ENCODE assay signal across 8 cellular contexts in the genomic region with DNA sequence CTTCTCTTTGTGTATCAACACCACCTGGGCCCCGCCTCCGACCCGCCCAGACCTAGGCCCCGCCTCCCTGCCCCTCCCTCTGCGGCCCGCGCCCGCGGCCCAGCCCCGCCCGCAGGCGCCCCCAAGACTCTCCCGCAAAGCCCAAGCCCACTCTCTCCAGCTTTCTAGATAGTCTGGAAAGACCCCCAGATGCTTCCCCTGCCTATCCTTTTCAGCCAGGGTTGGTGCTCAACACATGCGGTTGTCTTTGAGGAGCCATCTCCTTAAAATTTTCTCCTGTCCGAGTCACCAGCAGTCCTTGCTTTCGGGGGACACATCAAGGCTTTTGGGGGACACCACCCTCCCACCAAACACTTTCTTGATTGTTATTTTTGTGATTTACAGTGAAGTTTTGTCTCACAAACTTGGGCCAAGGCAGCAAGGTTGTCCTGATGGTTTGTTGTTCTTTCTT. TPM values are rescaled to one million over a fixed set of nuclear protein-coding genes. Genes with fewer than 3 reads are reported as not detected.
DNase-seq lines count a peak whose midpoint lies in the region; ATAC-seq and TF ChIP-seq lines count a peak whose summit lies in the region.

No MANE protein-coding gene starts in this region.

- no peak for ATAC-seq in CD4-positive, alpha-beta T cell (ENCODE audit: poor library complexity)
- no peak for ATAC-seq in naive thymus-derived CD8-positive, alpha-beta T cell
- no peak for ATAC-seq in HG02623 (IDR thresholded peaks at IDR 0.05; ENCODE audit: unreplicated experiment)
- no peak for ATAC-seq in GM21360 (IDR thresholded peaks at IDR 0.05; ENCODE audit: unreplicated experiment)
- ATAC-seq in GM18870 (IDR thresholded peaks at IDR 0.05; ENCODE audit: unreplicated experiment), result no peak

- H3K27ac ChIP-seq in CD4-positive, alpha-beta T cell (ENCODE audit: low read depth, low read length), result peak overlapping the region; percentile 94
- H3K27ac ChIP-seq in cingulate gyrus (ENCODE audit: low read depth, low read length), result peak overlapping the region; percentile 99

- peak in 1 of 10 experiments; percentile 6 for DNase-seq in CD4-positive, alpha-beta T cell
- DNase-seq in naive thymus-derived CD8-positive, alpha-beta T cell, result no peak
- DNase-seq in NCI-H1048 (lab: John Stamatoyannopoulos, UW), result no peak

- peaks cover 43% of the 10 kb centered on the region for H4K20me1 ChIP-seq in Loucy (ENCODE audit: insufficient read depth, low read length, poor library complexity, severe bottlenecking)

- H3K27me3 ChIP-seq in CD4-positive, alpha-beta T cell (ENCODE audit: control insufficient read depth, insufficient read depth, low read length), result no peaks in the 10 kb centered on the region
- H3K27me3 ChIP-seq in Loucy (ENCODE audit: insufficient read depth, low read length, poor library complexity, severe bottlenecking), result peaks cover 10% of the 10 kb centered on the region

- peaks cover 33% of the 10 kb centered on the region for H3K36me3 ChIP-seq in Loucy (ENCODE audit: insufficient read depth, low read length)

- POLR2A ChIA-PET in CD4-positive, alpha-beta T cell (lab: Charles Lee), result interaction anchor here (0.6 to 4.2 kb wide), 17 partner anchors 11 to 644 kb away, joined by 3 to 76 read pairs (median 4); partner anchors contain the start of gene SLC38A1
- POLR2A ChIA-PET in naive thymus-derived CD8-positive, alpha-beta T cell (lab: Charles Lee), result interaction anchor here (0.7 to 3.6 kb wide), 10 partner anchors 10 to 158 kb away, joined by 3 to 57 read pairs (median 4); partner anchors contain the start of gene SLC38A1

- H3K4me1 Mint-ChIP-seq in CD4-positive, alpha-beta T cell (ENCODE audit: low read depth), result peaks cover 62% of the 10 kb centered on the region
- H3K4me1 Mint-ChIP-seq in naive thymus-derived CD8-positive, alpha-beta T cell, result peaks cover 17 to 57% (median 46%) of the 10 kb centered on the region in 4 donors

- H2AFZ ChIP-seq in Loucy (ENCODE audit: low read length), result peak overlapping the region; percentile 56

- peak overlapping the region; percentile 99 for H3K27ac Mint-ChIP-seq in CD4-positive, alpha-beta T cell
- peak overlapping the region; percentile 85 to 100 (median 99) for H3K27ac Mint-ChIP-seq in naive thymus-derived CD8-positive, alpha-beta T cell

- no peaks in the 10 kb centered on the region for H3K9me3 ChIP-seq in CD4-positive, alpha-beta T cell (ENCODE audit: control insufficient read depth, low read length)
- H3K9me3 ChIP-seq in Loucy (ENCODE audit: insufficient read depth, low read depth, low read length), result no peaks in the 10 kb centered on the region

- H3K4me3 Mint-ChIP-seq in CD4-positive, alpha-beta T cell, result peak overlapping the region; percentile 98
- peak overlapping the region; percentile 86 to 99 (median 98) for H3K4me3 Mint-ChIP-seq in naive thymus-derived CD8-positive, alpha-beta T cell

- CTCF ChIA-PET in CD4-positive, alpha-beta T cell (lab: Charles Lee), result no interaction called here

- intact Hi-C loops in CD4-positive, alpha-beta T cell (cut with DNase I, micrococcal nuclease), result loop anchor here (1.0 to 10.0 kb wide), 11 partner anchors 9 to 1982 kb away; partner anchors contain the start of genes ARID2 (in 2 of the 2), SCAF11 (in 1 of the 2), SLC38A1 (in 1 of the 2) and ZNF641 (in 1 of the 2)

- H3K9ac ChIP-seq in Loucy (ENCODE audit: low read depth, low read length, poor library complexity, severe bottlenecking), result peak overlapping the region; percentile 97

- H3K9me2 ChIP-seq in Loucy (replicated peaks; ENCODE audit: low read depth, low read length), result no peaks in the 10 kb centered on the region

- no peaks in the 10 kb centered on the region for H3K9me3 Mint-ChIP-seq in CD4-positive, alpha-beta T cell
- peaks cover 0 to 4% (median 0%) of the 10 kb centered on the region in 9 donors for H3K9me3 Mint-ChIP-seq in naive thymus-derived CD8-positive, alpha-beta T cell

- peaks cover 63% of the 10 kb centered on the region for H3K4me1 ChIP-seq in Loucy (ENCODE audit: insufficient read depth, low read length, poor library complexity, severe bottlenecking)

- H3K4me3 ChIP-seq in Loucy (ENCODE audit: low read length, poor library complexity, severe bottlenecking), result peak overlapping the region; percentile 95

- H3K4me2 ChIP-seq in Loucy (ENCODE audit: low read depth, low read length, poor library complexity, severe bottlenecking), result peak overlapping the region; percentile 91

- no peaks in the 10 kb centered on the region for H3F3A ChIP-seq in Loucy (ENCODE audit: low read depth)

- H3K36me3 Mint-ChIP-seq in CD4-positive, alpha-beta T cell (ENCODE audit: low read depth), result peaks cover 51% of the 10 kb centered on the region
- H3K36me3 Mint-ChIP-seq in naive thymus-derived CD8-positive, alpha-beta T cell, result peaks cover 6 to 39% (median 19%) of the 10 kb centered on the region in 3 donors

- peaks cover 56% of the 10 kb centered on the region for H3K79me2 ChIP-seq in Loucy (ENCODE audit: insufficient read depth, low read length)

- TF ChIP-seq CTCF in CD4-positive, alpha-beta T cell (IDR thresholded peaks at IDR 0.05), result no peak
- no peak for TF ChIP-seq CTCF in Loucy (conservative IDR thresholded peaks at IDR 0.05; ENCODE audit: low read length)

- H3K27me3 Mint-ChIP-seq in CD4-positive, alpha-beta T cell, result peaks cover 7% of the 10 kb centered on the region
- H3K27me3 Mint-ChIP-seq in naive thymus-derived CD8-positive, alpha-beta T cell, result peaks cover 0 to 3% (median 0%) of the 10 kb centered on the region in 5 donors

RNA-seq across cellular contexts. Expression of gene SLC38A2, which starts 0.3 kb away (rescaled TPM):
- 100 to 1,000 TPM; 213 to 222 TPM for total RNA-seq in CD4-positive, alpha-beta T cell
- 100 to 1,000 TPM; 351 to 368 TPM for total RNA-seq in naive thymus-derived CD8-positive, alpha-beta T cell
- 10 to 100 TPM; 52.0 to 96.1 (median 57.4) TPM for polyA plus RNA-seq in naive thymus-derived CD8-positive, alpha-beta T cell
